In genomic region chr7:136555933-136556332, GRCh38 we compare ENCODE assay signal across 16 cellular contexts.
DNase-seq lines count a peak whose midpoint lies in the region; ATAC-seq and TF ChIP-seq lines count a peak whose summit lies in the region.
"Had no signal": no experiment of that assay in that cellular context is flagged by ENCODE, and none has a peak within 500 bp of the region (broad histone marks: within the 10 kb centered on the region; RNA-seq: fewer than 3 reads in every experiment).

No MANE protein-coding gene starts in this region.

- intact Hi-C loops in thyroid gland (cut with DNase I) (no loop called here), gastrocnemius medialis (cut with DNase I; ENCODE audit: low total_unique reads) (no loop called here)

- TF ChIP-seq POLR2A in thyroid gland (IDR thresholded peaks at IDR 0.05), result no peak
- no peak for TF ChIP-seq POLR2A in gastrocnemius medialis (IDR thresholded peaks at IDR 0.05)

- in situ Hi-C loops in gastrocnemius medialis (cut with MboI; ENCODE audit: low sequenced_read_pairs in 4 of 4), result no loop called here

- H3K27me3 ChIP-seq in thyroid gland (no peaks in the 10 kb centered on the region), gastrocnemius medialis (no peaks in the 10 kb centered on the region)
- H3K27me3 ChIP-seq: uterus had no signal

- H3K4me1 ChIP-seq in thyroid gland (peaks cover 6% of the 10 kb centered on the region in 2 donors), gastrocnemius medialis (no peaks in the 10 kb centered on the region)
- H3K4me1 ChIP-seq: uterus had no signal

- H3K36me3 ChIP-seq in thyroid gland (no peaks in the 10 kb centered on the region), gastrocnemius medialis (no peaks in the 10 kb centered on the region)
- H3K36me3 ChIP-seq: uterus had no signal

- TF ChIP-seq CTCF in thyroid gland (IDR thresholded peaks at IDR 0.05) (no peak), gastrocnemius medialis (IDR thresholded peaks at IDR 0.05 in 4 of 5, conservative IDR thresholded peaks at IDR 0.05 in 1 of 5) (no peak)

- peak; percentile 73 for DNase-seq in NCI-H1436 (lab: John Stamatoyannopoulos, UW)
- peak; percentile 86 for DNase-seq in NCI-H748 (lab: John Stamatoyannopoulos, UW; ENCODE audit: unreplicated experiment)
- peak; percentile 57 for DNase-seq in astrocyte of the hippocampus (ENCODE audit: low read depth, low spot score)
- peak; percentile 30 for DNase-seq in thyroid gland
- no peak for DNase-seq in GM19240 (ENCODE audit: insufficient read length, low spot score)
- no peak for DNase-seq in gastrocnemius medialis
- DNase-seq: activated T-cell treated with anti-CD3 and anti-CD28 coated beads, Interleukin-2, amount 50 U/mL, for 1 hour; GDM1; hippocampal formation; Kasumi-1; kidney; RPMI8226; stimulated activated CD4-positive, alpha-beta T cell treated with anti-CD3 and anti-CD28 coated beads, Interleukin-4, amount 100 ng/mL, for 4 hours; uterus had no signal

- ATAC-seq in GM21576 (IDR thresholded peaks at IDR 0.05; ENCODE audit: unreplicated experiment), result no peak
- no peak for ATAC-seq in gastrocnemius medialis

- no peaks in the 10 kb centered on the region for H3K9me3 ChIP-seq in thyroid gland
- H3K9me3 ChIP-seq in gastrocnemius medialis, result no peaks in the 10 kb centered on the region
- H3K9me3 ChIP-seq: uterus had no signal

- WGBS in thyroid gland, 2 donors, result 47 to 52% methylated on average over 5 of the region's 5 CpGs

- H3K4me3 ChIP-seq in thyroid gland (replicated peaks in 1 of 3), result no peak overlapping the region
- no peak overlapping the region for H3K4me3 ChIP-seq in gastrocnemius medialis
- H3K4me3 ChIP-seq: smooth muscle cell, uterus had no signal

- H3K27ac ChIP-seq in thyroid gland (peak overlapping the region in 1 of 3 donors; percentile 1), gastrocnemius medialis (no peak overlapping the region)
- H3K27ac ChIP-seq: uterus had no signal

Comparison
In these comparisons a context has a peak if more than half of its experiments do, and no peak if none do; other contexts are left out.
1. DNase-seq: peak in NCI-H1436 (single experiment), NCI-H748 (single experiment), astrocyte of the hippocampus (single experiment) and thyroid gland (2 of 2); none in GM19240 (single experiment) and gastrocnemius medialis (0 of 2).